In genomic region chr1:65002508-65003315, GRCh38 we compare ENCODE assay signal across 7 cellular contexts. TPM values are rescaled to one million over a fixed set of nuclear protein-coding genes. Genes with fewer than 3 reads are reported as not detected.
DNase-seq lines count a peak whose midpoint lies in the region; ATAC-seq and TF ChIP-seq lines count a peak whose summit lies in the region.

No MANE protein-coding gene starts in this region.

- peak overlapping the region; percentile 76 for H3K9ac ChIP-seq in neuronal stem cell (ENCODE audit: low read depth, low read length, poor library complexity)
- peak overlapping the region; percentile 83 to 84 for H3K9ac ChIP-seq in stomach smooth muscle (ENCODE audit: low read length in 2 of 2)

- 0 to 17% methylated on average over 3 to 7 of the region's 72 CpGs for WGBS in gastroesophageal sphincter (ENCODE audit: low coverage in 1 of 2), 2 donors
- no CpG with 5 or more reads among the region's 72 CpGs for WGBS in neuronal stem cell (ENCODE audit: extremely low coverage in 2 of 2, insufficient read length in 2 of 2, insufficient replicate concordance in 1 of 2), 2 donors

- H3K27me3 Mint-ChIP-seq in activated naive CD4-positive, alpha-beta T cell treated with anti-CD3 and anti-CD28 coated beads for 36 hours (ENCODE audit: low read depth), result no peaks in the 10 kb centered on the region

- H3K23ac ChIP-seq in neuronal stem cell (ENCODE audit: low read depth, low read length, poor library complexity), result no peak overlapping the region

- H3K36me3 ChIP-seq in Peyer's patch (no peaks in the 10 kb centered on the region), gastroesophageal sphincter (peaks cover 0 to 5% of the 10 kb centered on the region in 2 donors), neuronal stem cell (replicated peaks in 1 of 2; ENCODE audit: control insufficient read depth in 2 of 2, insufficient read depth in 2 of 2, low read length in 2 of 2) (no peaks in the 10 kb centered on the region), stomach smooth muscle (ENCODE audit: control insufficient read depth in 2 of 2, insufficient read depth in 2 of 2, low read length in 2 of 2) (no peaks in the 10 kb centered on the region)

- H2BK15ac ChIP-seq in neuronal stem cell (ENCODE audit: low read length), result no peak overlapping the region

- no peak overlapping the region for H2AK5ac ChIP-seq in neuronal stem cell (ENCODE audit: low read depth, low read length)

- no peaks in the 10 kb centered on the region for H3K27me3 ChIP-seq in Peyer's patch
- no peaks in the 10 kb centered on the region for H3K27me3 ChIP-seq in gastroesophageal sphincter
- H3K27me3 ChIP-seq in neuronal stem cell (ENCODE audit: control insufficient read depth in 3 of 3, insufficient read depth in 3 of 3, low read depth in 1 of 3, low read length in 3 of 3), result peaks cover 0 to 36% (median 16%) of the 10 kb centered on the region in 3 experiments
- no peaks in the 10 kb centered on the region for H3K27me3 ChIP-seq in stomach smooth muscle (ENCODE audit: control insufficient read depth in 1 of 2, insufficient read depth in 2 of 2, low read length in 2 of 2)

- peak overlapping the region; percentile 91 for H2AFZ ChIP-seq in neuronal stem cell (ENCODE audit: low read length)

- peaks cover 35% of the 10 kb centered on the region for H3K4me1 Mint-ChIP-seq in activated naive CD4-positive, alpha-beta T cell treated with anti-CD3 and anti-CD28 coated beads for 36 hours (ENCODE audit: low read depth)

- H3K27ac Mint-ChIP-seq in activated naive CD4-positive, alpha-beta T cell treated with anti-CD3 and anti-CD28 coated beads for 36 hours, result peak overlapping the region; percentile 88

- peak overlapping the region; percentile 88 for H3K4me2 ChIP-seq in neuronal stem cell (ENCODE audit: insufficient read depth, low read length, poor library complexity, severe bottlenecking)

- H3K4me1 ChIP-seq in Peyer's patch (peaks cover 0 to 8% (median 7%) of the 10 kb centered on the region in 4 donors), gastroesophageal sphincter (peaks cover 0 to 31% (median 0%) of the 10 kb centered on the region in 3 donors), neuronal stem cell (ENCODE audit: control insufficient read depth in 2 of 2, insufficient read depth in 1 of 2, low read depth in 1 of 2, low read length in 2 of 2) (peaks cover 8 to 9% of the 10 kb centered on the region in 2 donors), stomach smooth muscle (ENCODE audit: control insufficient read depth, insufficient read depth, low read length) (peaks cover 8% of the 10 kb centered on the region)

- TF ChIP-seq CTCF in Peyer's patch (IDR thresholded peaks at IDR 0.05) (no peak), gastroesophageal sphincter (IDR thresholded peaks at IDR 0.05) (peak in 1 of 4 experiments; percentile 22)

- H2BK12ac ChIP-seq in neuronal stem cell (ENCODE audit: low read length), result no peak overlapping the region

- H4K8ac ChIP-seq in neuronal stem cell (ENCODE audit: low read depth, low read length), result no peak overlapping the region

- H2BK5ac ChIP-seq in neuronal stem cell (ENCODE audit: low read length), result no peak overlapping the region

- TF ChIP-seq POLR2A in Peyer's patch (IDR thresholded peaks at IDR 0.05) (no peak), gastroesophageal sphincter (IDR thresholded peaks at IDR 0.05) (peak; percentile 49 to 58)

- H3K36me3 Mint-ChIP-seq in activated naive CD4-positive, alpha-beta T cell treated with anti-CD3 and anti-CD28 coated beads for 36 hours (ENCODE audit: low read depth), result no peaks in the 10 kb centered on the region

- no peak overlapping the region for H2BK120ac ChIP-seq in neuronal stem cell (ENCODE audit: low read depth, low read length)

- H3K4me3 ChIP-seq in Peyer's patch (peak overlapping the region; percentile 50 to 65 (median 58)), gastroesophageal sphincter (peak overlapping the region; percentile 56 to 60), neuronal stem cell (ENCODE audit: low read length in 2 of 2) (peak overlapping the region; percentile 42 to 77), stomach smooth muscle (ENCODE audit: low read length in 2 of 2) (peak overlapping the region; percentile 70 to 76)

- no peaks in the 10 kb centered on the region for H3K79me1 ChIP-seq in neuronal stem cell (ENCODE audit: low read depth, low read length)

- TF ChIP-seq EP300 in gastroesophageal sphincter (IDR thresholded peaks at IDR 0.05), result no peak

- ATAC-seq in GM18868 (IDR thresholded peaks at IDR 0.05; ENCODE audit: unreplicated experiment), result peak; percentile 81
- ATAC-seq in HG03066 (IDR thresholded peaks at IDR 0.05; ENCODE audit: low read depth, unreplicated experiment), result peak; percentile 71
- peak; percentile 92 for ATAC-seq in gastroesophageal sphincter

- CTCF ChIA-PET in activated naive CD4-positive, alpha-beta T cell treated with anti-CD3 and anti-CD28 coated beads for 36 hours (lab: Charles Lee), result interaction anchor here (0.6 to 2.5 kb wide), 6 partner anchors 18 to 176 kb away, joined by 3 to 10 read pairs (median 3); no protein-coding TSS in a partner anchor

- intact Hi-C loops in activated naive CD4-positive, alpha-beta T cell treated with anti-CD3 and anti-CD28 coated beads for 36 hours (cut with micrococcal nuclease), result loop anchor here (1.0 to 5.0 kb wide), 11 partner anchors 8 to 460 kb away; partner anchors contain the start of genes LEPR, LEPROT and RAVER2

- no peak overlapping the region for H4K91ac ChIP-seq in neuronal stem cell (ENCODE audit: low read depth, low read length, poor library complexity)

- H3K18ac ChIP-seq in neuronal stem cell (ENCODE audit: low read length), result peak overlapping the region; percentile 91

- H3K9me3 ChIP-seq in Peyer's patch, result no peaks in the 10 kb centered on the region
- no peaks in the 10 kb centered on the region for H3K9me3 ChIP-seq in gastroesophageal sphincter
- H3K9me3 ChIP-seq in neuronal stem cell (replicated peaks in 1 of 2; ENCODE audit: control insufficient read depth in 2 of 2, insufficient read depth in 1 of 2, low read depth in 1 of 2, low read length in 2 of 2), result peaks cover 0 to 3% of the 10 kb centered on the region in 2 donors
- H3K9me3 ChIP-seq in stomach smooth muscle (ENCODE audit: control insufficient read depth in 2 of 2, low read length in 2 of 2), result no peaks in the 10 kb centered on the region

- no peak overlapping the region for H3K4ac ChIP-seq in neuronal stem cell (ENCODE audit: low read length)

- H3K27ac ChIP-seq in Peyer's patch, result peak overlapping the region; percentile 64 to 88 (median 80)
- H3K27ac ChIP-seq in gastroesophageal sphincter, result peak overlapping the region; percentile 91 to 97 (median 94)
- H3K27ac ChIP-seq in neuronal stem cell (replicated peaks; ENCODE audit: low read length), result no peak overlapping the region
- H3K27ac ChIP-seq in stomach smooth muscle (ENCODE audit: low read length), result peak overlapping the region; percentile 86

- peaks cover 11% of the 10 kb centered on the region for H3K9me3 Mint-ChIP-seq in activated naive CD4-positive, alpha-beta T cell treated with anti-CD3 and anti-CD28 coated beads for 36 hours

- H3K14ac ChIP-seq in neuronal stem cell (ENCODE audit: low read length), result no peak overlapping the region

- DNase-seq in Peyer's patch, result peak; percentile 56 to 84 (median 77)
- peak; percentile 81 for DNase-seq in activated naive CD4-positive, alpha-beta T cell treated with anti-CD3 and anti-CD28 coated beads for 36 hours
- DNase-seq in neuronal stem cell (ENCODE audit: low spot score), result peak; percentile 61

- peak overlapping the region; percentile 82 for H3K4me3 Mint-ChIP-seq in activated naive CD4-positive, alpha-beta T cell treated with anti-CD3 and anti-CD28 coated beads for 36 hours

RNA-seq across cellular contexts. Expression of gene JAK1, which starts 36.4 kb away (rescaled TPM):
- total RNA-seq in Peyer's patch (100 to 1,000 TPM; 116 to 251 (median 126) TPM), gastroesophageal sphincter (100 to 1,000 TPM; 132 to 166 (median 161) TPM)
- 100 to 1,000 TPM; 139 to 140 TPM for total RNA-seq in activated naive CD4-positive, alpha-beta T cell treated with anti-CD3 and anti-CD28 coated beads for 36 hours
- polyA plus RNA-seq in neuronal stem cell (2013, experiment 1 of 2), result 2.8 TPM
- 2.6 TPM for polyA plus RNA-seq in neuronal stem cell (2013, experiment 2 of 2)

Comparison
In these comparisons a context has a peak if more than half of its experiments do, and no peak if none do; other contexts are left out.
1. POLR2A ChIP-seq: peak in gastroesophageal sphincter (2 of 2); none in Peyer's patch (0 of 2).
2. Peak in every context shown above with its lines, with median percentiles within 50 percentile points of each other: ATAC-seq, DNase-seq and H3K4me3 ChIP-seq.